8 cellular contexts compared by ENCODE assay signal in the genomic region with DNA sequence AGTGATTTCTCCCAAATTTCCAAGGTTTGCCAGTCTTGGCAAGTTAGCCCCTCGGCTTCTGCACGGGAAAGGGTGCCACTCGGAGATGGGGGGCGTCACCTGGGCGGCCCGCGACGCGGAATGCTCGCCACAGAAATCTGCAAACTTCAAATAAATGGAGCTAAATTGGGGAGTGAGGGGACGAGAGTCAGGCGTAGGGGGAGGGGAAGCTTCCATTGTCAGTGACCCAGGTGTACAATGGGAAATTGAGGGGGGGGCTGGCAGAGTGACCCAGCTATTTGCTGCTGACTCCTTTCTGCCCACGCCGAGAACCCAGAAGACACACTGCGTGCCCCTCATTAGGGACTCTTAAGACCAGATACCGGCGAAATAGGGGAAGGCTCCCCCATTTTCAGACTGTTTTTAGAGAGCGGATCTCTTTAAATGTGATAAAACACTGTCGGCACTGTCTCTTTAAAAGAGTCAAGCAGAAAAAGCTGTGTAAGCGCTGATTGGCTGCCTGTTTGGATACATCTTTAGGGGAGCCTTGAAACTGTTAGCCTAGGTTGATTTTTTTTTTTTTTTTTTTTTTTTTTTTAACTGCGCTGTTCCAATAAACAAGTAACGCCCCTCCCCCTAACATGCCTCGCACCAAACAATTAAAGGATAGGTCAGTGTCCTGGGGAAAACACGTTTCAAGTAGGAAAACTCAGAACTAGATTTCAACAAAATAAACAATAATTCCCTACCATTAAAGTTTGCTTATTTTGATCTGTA. TPM values are rescaled to one million over a fixed set of nuclear protein-coding genes. Genes with fewer than 3 reads are reported as not detected.
DNase-seq lines count a peak whose midpoint lies in the region; TF ChIP-seq lines count a peak whose summit lies in the region.

No MANE protein-coding gene starts in this region.

- TF ChIP-seq CTCF in CD14-positive monocyte (IDR thresholded peaks at IDR 0.05) = no peak
- no peak for TF ChIP-seq CTCF in GM20000 (IDR thresholded peaks at IDR 0.05; ENCODE audit: extremely low read depth, missing control alignments)
- no peak for TF ChIP-seq CTCF in RWPE1 (conservative IDR thresholded peaks at IDR 0.05; ENCODE audit: low read depth)

- peaks cover 13 to 22% of the 10 kb centered on the region in 2 donors for H3K36me3 Mint-ChIP-seq in CD14-positive monocyte
- peaks cover 24% of the 10 kb centered on the region for H3K36me3 Mint-ChIP-seq in activated T-helper 2 cell treated with anti-CD3 and anti-CD28 coated beads, Interferon-gamma antibody, Interleukin-2, Interleukin-4, amounts not matched to agents 10 μg/mL and 5 μg/mL and 100 μg/mL, durations not matched to agents 14 hours and 24 hours and 36 hours (ENCODE audit: low read depth)

- H3K4me1 Mint-ChIP-seq in CD14-positive monocyte = peaks cover 51% of the 10 kb centered on the region
- H3K4me1 Mint-ChIP-seq in activated T-helper 2 cell treated with anti-CD3 and anti-CD28 coated beads, Interferon-gamma antibody, Interleukin-2, Interleukin-4, amounts not matched to agents 10 μg/mL and 5 μg/mL and 100 μg/mL, durations not matched to agents 14 hours and 24 hours and 36 hours (ENCODE audit: low read depth) = peaks cover 53% of the 10 kb centered on the region

- DNase-seq in CD14-positive monocyte (ENCODE audit: low spot score) (peak; percentile 69), GM20000 (ENCODE audit: low spot score) (peak; percentile 90), M059J (ENCODE audit: low read depth) (peak; percentile 95), RWPE1 (ENCODE audit: low spot score) (peak; percentile 92), fibroblast of peridontal ligament (ENCODE audit: extremely low read depth) (peak; percentile 95), myocyte (ENCODE audit: low read depth) (peak; percentile 93), stromal cell of bone marrow (ENCODE audit: low read depth) (peak; percentile 91)
- DNase-seq in activated T-helper 2 cell treated with anti-CD3 and anti-CD28 coated beads, Interferon-gamma antibody, Interleukin-2, Interleukin-4, amounts not matched to agents 10 μg/mL and 5 μg/mL and 100 μg/mL, durations not matched to agents 14 hours and 24 hours and 36 hours (ENCODE audit: low spot score) = peak; percentile 60

- peak overlapping the region; percentile 96 for H3K27ac ChIP-seq in RWPE1

- peaks cover 0 to 2% (median 0%) of the 10 kb centered on the region in 7 donors for H3K9me3 Mint-ChIP-seq in CD14-positive monocyte
- no peaks in the 10 kb centered on the region for H3K9me3 Mint-ChIP-seq in activated T-helper 2 cell treated with anti-CD3 and anti-CD28 coated beads, Interferon-gamma antibody, Interleukin-2, Interleukin-4, amounts not matched to agents 10 μg/mL and 5 μg/mL and 100 μg/mL, durations not matched to agents 14 hours and 24 hours and 36 hours

- POLR2A ChIA-PET in RWPE1 (lab: Yijun Ruan, JAX; ENCODE audit: low non-redundant PET) = no interaction called here

- intact Hi-C loops in CD14-positive monocyte (cut with micrococcal nuclease) = loop anchor here (1.0 to 10.0 kb wide), 6 partner anchors 81 to 460 kb away; a partner anchor contains a TSS
- intact Hi-C loops in activated T-helper 2 cell treated with anti-CD3 and anti-CD28 coated beads, Interferon-gamma antibody, Interleukin-2, Interleukin-4, amounts not matched to agents 10 μg/mL and 5 μg/mL and 100 μg/mL, durations not matched to agents 14 hours and 24 hours and 36 hours (cut with micrococcal nuclease) = loop anchor here (1.0 to 10.0 kb wide), 7 partner anchors 81 to 479 kb away; a partner anchor contains a TSS

- CTCF ChIA-PET in RWPE1 (lab: Yijun Ruan, JAX) = interaction anchor here (0.6 to 2.1 kb wide), 4 partner anchors 82 to 402 kb away, joined by 3 to 18 read pairs (median 5); no protein-coding TSS in a partner anchor

- H3K4me3 Mint-ChIP-seq in CD14-positive monocyte = peak overlapping the region; percentile 85 to 92
- peak overlapping the region; percentile 90 for H3K4me3 Mint-ChIP-seq in activated T-helper 2 cell treated with anti-CD3 and anti-CD28 coated beads, Interferon-gamma antibody, Interleukin-2, Interleukin-4, amounts not matched to agents 10 μg/mL and 5 μg/mL and 100 μg/mL, durations not matched to agents 14 hours and 24 hours and 36 hours (ENCODE audit: low read depth)

- peak overlapping the region; percentile 87 to 95 (median 93) for H3K27ac Mint-ChIP-seq in CD14-positive monocyte
- peak overlapping the region; percentile 94 for H3K27ac Mint-ChIP-seq in activated T-helper 2 cell treated with anti-CD3 and anti-CD28 coated beads, Interferon-gamma antibody, Interleukin-2, Interleukin-4, amounts not matched to agents 10 μg/mL and 5 μg/mL and 100 μg/mL, durations not matched to agents 14 hours and 24 hours and 36 hours

- peaks cover 8 to 13% (median 11%) of the 10 kb centered on the region in 3 donors for H3K27me3 Mint-ChIP-seq in CD14-positive monocyte (ENCODE audit: low read depth in 3 of 3)
- H3K27me3 Mint-ChIP-seq in activated T-helper 2 cell treated with anti-CD3 and anti-CD28 coated beads, Interferon-gamma antibody, Interleukin-2, Interleukin-4, amounts not matched to agents 10 μg/mL and 5 μg/mL and 100 μg/mL, durations not matched to agents 14 hours and 24 hours and 36 hours (ENCODE audit: low read depth) = no peaks in the 10 kb centered on the region

RNA-seq across cellular contexts. Expression of a gene that starts 1.2 kb away (rescaled TPM):
- polyA plus RNA-seq in CD14-positive monocyte = 1 to 10 TPM; 4.1 to 4.3 TPM
- total RNA-seq in M059J (2014; rRNA removed; shearing (Covaris generic)) = 11.7 and 18.8 TPM in 2 replicates
- 84.4 and 89.9 TPM in 2 replicates for total RNA-seq in activated T-helper 2 cell treated with anti-CD3 and anti-CD28 coated beads, Interferon-gamma antibody, Interleukin-2, Interleukin-4, amounts not matched to agents 10 μg/mL and 5 μg/mL and 100 μg/mL, durations not matched to agents 14 hours and 24 hours and 36 hours
- 15.3 and 21.8 TPM in 2 replicates for total RNA-seq in myocyte
- polyA plus RNA-seq in myocyte (2012) = 47.8 TPM

Comparison
In these comparisons a context has a peak if more than half of its experiments do, and no peak if none do; other contexts are left out.
1. Peak in every context shown above with its lines: DNase-seq and H3K27ac ChIP-seq.